8 cellular contexts compared by ENCODE assay signal in the genomic region with DNA sequence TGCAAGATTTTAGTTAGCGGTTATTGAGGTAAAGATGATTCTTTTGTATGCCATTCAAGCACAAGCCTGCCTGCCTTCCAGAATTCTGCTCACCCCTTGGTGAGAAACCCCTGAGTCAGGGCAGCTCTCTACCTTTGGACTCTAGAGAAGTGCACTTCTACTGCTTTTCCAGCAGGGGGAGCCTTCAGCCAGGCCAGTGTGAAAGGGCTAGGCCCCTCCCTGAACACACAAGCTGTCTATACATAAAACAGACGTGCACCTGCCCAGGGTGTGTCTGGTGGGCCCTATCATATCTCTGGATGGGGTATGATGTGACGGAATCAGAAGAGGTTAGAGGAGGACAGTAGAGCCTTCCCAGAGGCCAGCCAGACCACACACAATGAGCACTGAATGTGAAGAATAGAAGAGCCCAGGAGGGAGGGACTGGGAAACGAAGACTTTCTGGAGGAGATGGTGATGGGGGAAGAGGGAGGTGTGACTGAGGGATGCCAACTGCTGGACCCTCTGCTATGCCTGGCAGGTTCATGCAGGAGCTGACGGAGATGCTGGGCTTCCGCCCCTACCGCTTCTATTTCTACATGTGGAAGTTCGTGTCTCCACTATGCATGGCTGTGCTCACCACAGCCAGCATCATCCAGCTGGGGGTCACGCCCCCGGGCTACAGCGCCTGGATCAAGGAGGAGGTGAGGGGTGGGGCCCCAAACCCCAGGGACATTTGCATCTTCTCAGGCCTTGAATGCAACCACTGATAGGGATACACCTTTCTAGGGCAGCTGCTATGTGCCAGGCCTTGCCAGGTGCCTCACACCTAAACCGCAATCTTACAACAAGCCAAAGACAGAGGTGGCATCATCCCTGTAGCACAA. TPM values are rescaled to one million over a fixed set of nuclear protein-coding genes. Genes with fewer than 3 reads are reported as not detected.
DNase-seq lines count a peak whose midpoint lies in the region; ATAC-seq and TF ChIP-seq lines count a peak whose summit lies in the region.

No MANE protein-coding gene starts in this region.

- no peaks in the 10 kb centered on the region for H3K79me2 ChIP-seq in PC-9 (ENCODE audit: low read depth)

- no peaks in the 10 kb centered on the region for H3K9me2 ChIP-seq in PC-9 (ENCODE audit: insufficient read depth)

- no peaks in the 10 kb centered on the region for H3K27me3 ChIP-seq in PC-9 (ENCODE audit: insufficient read depth, low read depth)
- H3K27me3 ChIP-seq in gastroesophageal sphincter = no peaks in the 10 kb centered on the region

- in situ Hi-C loops in KBM-7 (cut with MboI; ENCODE audit: low pct_unique_long_range_greater_than_20kb, low sequenced_read_pairs) = loop anchor here (25.0 kb wide), 1 partner anchor 265 kb away; a partner anchor contains a TSS

- no peak overlapping the region for H3K27ac Mint-ChIP-seq in activated T-helper 1 cell treated with anti-CD3 and anti-CD28 coated beads, Interleukin-12 subunit alpha, Interleukin-12 subunit beta, Interleukin-2, Interleukin-4 antibody, amounts not matched to agents 30 ng/mL and 10 ng/mL and 1 ng/mL, durations not matched to agents 14 hours and 24 hours and 36 hours

- BruUV-seq in PC-9 (replicated peaks; lab: Mats Ljungman, UMichigan) = no TSS peak

- H3K4me1 ChIP-seq in PC-9 (replicated peaks; ENCODE audit: insufficient read depth) = peaks cover 12% of the 10 kb centered on the region
- H3K4me1 ChIP-seq in gastroesophageal sphincter = no peaks in the 10 kb centered on the region

- ATAC-seq in GM18508 (IDR thresholded peaks at IDR 0.05; ENCODE audit: insufficient read depth, unreplicated experiment) (peak; percentile 63), gastroesophageal sphincter (peak; percentile 56), sciatic nerve (peak; percentile 64), GM21737 (IDR thresholded peaks at IDR 0.05; ENCODE audit: unreplicated experiment) (no peak)

- POLR2A ChIA-PET in PC-9 (lab: Charles Lee; ENCODE audit: unreplicated experiment) = interaction anchor here (0.5 kb wide), 1 partner anchor 84 kb away, joined by 4 read pairs; no protein-coding TSS in a partner anchor

- TF ChIP-seq EP300 in gastroesophageal sphincter (IDR thresholded peaks at IDR 0.05) = no peak

- DNase-seq in AG09319 (ENCODE audit: extremely low read depth, low read depth) (no peak), KBM-7 (peak; percentile 58), PC-9 (peak; percentile 45 to 68), sciatic nerve (ENCODE audit: low spot score) (no peak)
- peak; percentile 40 for DNase-seq in activated T-helper 1 cell treated with anti-CD3 and anti-CD28 coated beads, Interleukin-12 subunit alpha, Interleukin-12 subunit beta, Interleukin-2, Interleukin-4 antibody, amounts not matched to agents 30 ng/mL and 10 ng/mL and 1 ng/mL, durations not matched to agents 14 hours and 24 hours and 36 hours (ENCODE audit: low spot score)

- H3K27ac ChIP-seq in PC-9 (no peak overlapping the region), gastroesophageal sphincter (no peak overlapping the region)

- no peak for TF ChIP-seq POLR2A in gastroesophageal sphincter (IDR thresholded peaks at IDR 0.05)

- CTCF ChIA-PET in PC-9 (lab: Charles Lee) = interaction anchor here (0.5 to 1.6 kb wide), 9 partner anchors 10 to 651 kb away, joined by 3 to 10 read pairs (median 4); no protein-coding TSS in a partner anchor

- H3F3A ChIP-seq in PC-9 (ENCODE audit: insufficient read depth, low read depth) = 0 out of 2 replicates have a peak, but pooled peaks cover 3% of the 10 kb centered on the region

- H3K4me1 Mint-ChIP-seq in activated T-helper 1 cell treated with anti-CD3 and anti-CD28 coated beads, Interleukin-12 subunit alpha, Interleukin-12 subunit beta, Interleukin-2, Interleukin-4 antibody, amounts not matched to agents 30 ng/mL and 10 ng/mL and 1 ng/mL, durations not matched to agents 14 hours and 24 hours and 36 hours (ENCODE audit: low read depth) = no peaks in the 10 kb centered on the region

- no peak overlapping the region for H2AFZ ChIP-seq in PC-9

- H3K9me3 Mint-ChIP-seq in activated T-helper 1 cell treated with anti-CD3 and anti-CD28 coated beads, Interleukin-12 subunit alpha, Interleukin-12 subunit beta, Interleukin-2, Interleukin-4 antibody, amounts not matched to agents 30 ng/mL and 10 ng/mL and 1 ng/mL, durations not matched to agents 14 hours and 24 hours and 36 hours = no peaks in the 10 kb centered on the region

- no peaks in the 10 kb centered on the region for H3K36me3 Mint-ChIP-seq in activated T-helper 1 cell treated with anti-CD3 and anti-CD28 coated beads, Interleukin-12 subunit alpha, Interleukin-12 subunit beta, Interleukin-2, Interleukin-4 antibody, amounts not matched to agents 30 ng/mL and 10 ng/mL and 1 ng/mL, durations not matched to agents 14 hours and 24 hours and 36 hours (ENCODE audit: low read depth)

- TF ChIP-seq CTCF in AG09319 (IDR thresholded peaks at IDR 0.05; ENCODE audit: low read depth, low read length) (peak; percentile 99), PC-9 (conservative IDR thresholded peaks at IDR 0.05) (peak; percentile 100), gastroesophageal sphincter (IDR thresholded peaks at IDR 0.05) (peak; percentile 65 to 85 (median 78))

- no peak overlapping the region for H3K4me2 ChIP-seq in PC-9

- H3K36me3 ChIP-seq in PC-9 (ENCODE audit: low read depth) (no peaks in the 10 kb centered on the region), gastroesophageal sphincter (no peaks in the 10 kb centered on the region)

- H3K27me3 Mint-ChIP-seq in activated T-helper 1 cell treated with anti-CD3 and anti-CD28 coated beads, Interleukin-12 subunit alpha, Interleukin-12 subunit beta, Interleukin-2, Interleukin-4 antibody, amounts not matched to agents 30 ng/mL and 10 ng/mL and 1 ng/mL, durations not matched to agents 14 hours and 24 hours and 36 hours (ENCODE audit: insufficient read depth) = peaks cover 2% of the 10 kb centered on the region

- no peak overlapping the region for H3K4me3 Mint-ChIP-seq in activated T-helper 1 cell treated with anti-CD3 and anti-CD28 coated beads, Interleukin-12 subunit alpha, Interleukin-12 subunit beta, Interleukin-2, Interleukin-4 antibody, amounts not matched to agents 30 ng/mL and 10 ng/mL and 1 ng/mL, durations not matched to agents 14 hours and 24 hours and 36 hours

- H4K20me1 ChIP-seq in PC-9 (ENCODE audit: insufficient read depth) = no peaks in the 10 kb centered on the region

- WGBS in gastroesophageal sphincter (ENCODE audit: low coverage in 1 of 2), 2 donors = 33 to 56% methylated on average over 2 to 10 of the region's 12 CpGs

- intact Hi-C loops in PC-9 (cut with micrococcal nuclease; ENCODE audit: unreplicated experiment) (loop anchor here (5.0 kb wide), 1 partner anchor 585 kb away; no protein-coding TSS in a partner anchor), sciatic nerve (cut with DNase I) (no loop called here)
- intact Hi-C loops in activated T-helper 1 cell treated with anti-CD3 and anti-CD28 coated beads, Interleukin-12 subunit alpha, Interleukin-12 subunit beta, Interleukin-2, Interleukin-4 antibody, amounts not matched to agents 30 ng/mL and 10 ng/mL and 1 ng/mL, durations not matched to agents 14 hours and 24 hours and 36 hours (cut with micrococcal nuclease) = loop anchor here (1.0 kb wide), 2 partner anchors 263 to 299 kb away; no protein-coding TSS in a partner anchor

- H3K9me3 ChIP-seq in PC-9 (ENCODE audit: insufficient read depth, low read depth) (no peaks in the 10 kb centered on the region), gastroesophageal sphincter (no peaks in the 10 kb centered on the region)

- H3K4me3 ChIP-seq in PC-9 (no peak overlapping the region), gastroesophageal sphincter (no peak overlapping the region)

RNA-seq across cellular contexts. Expression of a gene that starts 13.0 kb away (rescaled TPM):
- total RNA-seq in PC-9 (2021) = 8.6 and 9.4 TPM in 2 replicates
- 11.8 and 14.3 TPM in 2 replicates for total RNA-seq in activated T-helper 1 cell treated with anti-CD3 and anti-CD28 coated beads, Interleukin-12 subunit alpha, Interleukin-12 subunit beta, Interleukin-2, Interleukin-4 antibody, amounts not matched to agents 30 ng/mL and 10 ng/mL and 1 ng/mL, durations not matched to agents 14 hours and 24 hours and 36 hours
- 10 to 100 TPM in 3 of 4 donors, 1 to 10 TPM in 1; 9.0 to 16.0 (median 13.4) TPM for total RNA-seq in gastroesophageal sphincter
- total RNA-seq in sciatic nerve = 15.6 TPM

RNA-seq across cellular contexts. Expression of a gene that starts 46.9 kb away (rescaled TPM):
- total RNA-seq in PC-9 (2021) (3.2 and 4.5 TPM in 2 replicates), gastroesophageal sphincter (1 to 10 TPM in 2 of 4 donors, under 1 TPM in 2; under 0.01 to 1.7 (median 0.91) TPM), sciatic nerve (not detected)
- 0.05 and 0.23 TPM in 2 replicates for total RNA-seq in activated T-helper 1 cell treated with anti-CD3 and anti-CD28 coated beads, Interleukin-12 subunit alpha, Interleukin-12 subunit beta, Interleukin-2, Interleukin-4 antibody, amounts not matched to agents 30 ng/mL and 10 ng/mL and 1 ng/mL, durations not matched to agents 14 hours and 24 hours and 36 hours

Comparison
In these comparisons a context has a peak if more than half of its experiments do, and no peak if none do; other contexts are left out.
1. DNase-seq: peak in KBM-7 (single experiment), PC-9 (2 of 2) and activated T-helper 1 cell treated with anti-CD3 and anti-CD28 coated beads, Interleukin-12 subunit alpha, Interleukin-12 subunit beta, Interleukin-2, Interleukin-4 antibody, amounts not matched to agents 30 ng/mL and 10 ng/mL and 1 ng/mL, durations not matched to agents 14 hours and 24 hours and 36 hours (single experiment); none in AG09319 (single experiment) and sciatic nerve (single experiment).
2. Peak in every context shown above with its lines, with median percentiles within 50 percentile points of each other: CTCF ChIP-seq.